In the genomic region with DNA sequence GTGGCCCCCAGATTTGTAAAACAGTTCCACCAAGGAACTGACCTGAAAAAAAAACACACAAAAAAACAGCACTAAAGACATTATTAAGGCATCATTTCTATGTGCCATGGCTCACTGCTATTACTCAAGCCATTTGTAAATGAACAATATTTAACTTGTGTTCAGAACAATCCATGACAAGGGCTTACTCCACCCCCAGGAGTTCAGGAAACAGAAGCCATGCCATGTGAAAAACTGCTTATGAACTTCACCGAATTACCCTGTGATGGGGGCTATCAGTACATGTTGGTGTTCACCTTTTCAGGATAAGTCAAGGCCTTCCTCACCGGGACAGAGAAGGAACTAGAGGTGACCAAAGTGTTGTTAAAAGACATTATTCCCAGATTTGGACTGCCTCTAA, we compare ENCODE assay signal across 30 cellular contexts. TPM values are rescaled to one million over a fixed set of nuclear protein-coding genes. Genes with fewer than 3 reads are reported as not detected.
"Had no signal": no experiment of that assay in that cellular context is flagged by ENCODE, and none has a peak within 500 bp of the region (broad histone marks: within the 10 kb centered on the region; RNA-seq: fewer than 3 reads in every experiment).

No MANE protein-coding gene starts in this region.

- H3K36me3 ChIP-seq: ascending aorta, brain microvascular endothelial cell, gastrocnemius medialis, neural progenitor cell, stomach, tibial artery had no signal

- H3K9me3 Mint-ChIP-seq: activated CD4-positive, alpha-beta memory T cell treated with anti-CD3 and anti-CD28 coated beads for 36 hours; activated CD4-positive, alpha-beta T cell treated with anti-CD3 and anti-CD28 coated beads, Interleukin-2, amount 10 ng/mL, durations not matched to agents 24 days and 14 days; activated naive CD4-positive, alpha-beta T cell treated with anti-CD3 and anti-CD28 coated beads, Interleukin-2, amount 10 ng/mL, durations not matched to agents 7 days and 5 days; activated naive CD8-positive, alpha-beta T cell treated with anti-CD3 and anti-CD28 coated beads, Interleukin-2, amount 10 ng/mL, durations not matched to agents 7 days and 5 days; activated T-helper 1 cell treated with anti-CD3 and anti-CD28 coated beads, Interleukin-12 subunit alpha, Interleukin-12 subunit beta, Interleukin-2, Interleukin-4 antibody, amounts not matched to agents 30 ng/mL and 10 ng/mL and 1 ng/mL, durations not matched to agents 14 hours and 24 hours and 36 hours; effector memory CD8-positive, alpha-beta T cell; naive thymus-derived CD8-positive, alpha-beta T cell; neural progenitor cell; stimulated activated naive B cell treated with anti-CD40 and anti-IgM and Interleukin-4, amounts not matched to agents 10 μg/mL and 1 μg/mL and 100 μg/mL, for 72 hours; T-helper 2 cell treated with Interferon-gamma antibody and Interleukin-4, amounts not matched to agents 5 μg/mL and 100 μg/mL, for 36 hours had no signal

- H3K27ac ChIP-seq: brain microvascular endothelial cell, gastrocnemius medialis, neural progenitor cell, tibial artery had no signal

- ATAC-seq: activated CD4-positive, CD25-positive, alpha-beta regulatory T cell treated with anti-CD3 and anti-CD28 coated beads, Interleukin-2, amount 50 U/mL, for 24 hours; effector memory CD8-positive, alpha-beta T cell; gastrocnemius medialis; naive thymus-derived CD8-positive, alpha-beta T cell; stimulated activated naive B cell treated with anti-CD40 and anti-IgM and Interleukin-4, amounts not matched to agents 10 μg/mL and 1 μg/mL and 100 μg/mL, for 72 hours had no signal

- H3K27me3 Mint-ChIP-seq: activated CD4-positive, alpha-beta memory T cell treated with anti-CD3 and anti-CD28 coated beads for 36 hours; activated CD4-positive, alpha-beta T cell treated with anti-CD3 and anti-CD28 coated beads, Interleukin-2, amount 10 ng/mL, durations not matched to agents 24 days and 14 days; activated naive CD4-positive, alpha-beta T cell treated with anti-CD3 and anti-CD28 coated beads, Interleukin-2, amount 10 ng/mL, durations not matched to agents 7 days and 5 days; activated naive CD8-positive, alpha-beta T cell treated with anti-CD3 and anti-CD28 coated beads, Interleukin-2, amount 10 ng/mL, durations not matched to agents 7 days and 5 days; effector memory CD8-positive, alpha-beta T cell; naive thymus-derived CD8-positive, alpha-beta T cell; stimulated activated naive B cell treated with anti-CD40 and anti-IgM and Interleukin-4, amounts not matched to agents 10 μg/mL and 1 μg/mL and 100 μg/mL, for 72 hours had no signal

- H3K9me3 ChIP-seq: ascending aorta, gastrocnemius medialis, stomach, tibial artery had no signal

- DNase-seq: activated CD4-positive, alpha-beta memory T cell treated with anti-CD3 and anti-CD28 coated beads for 36 hours; activated CD4-positive, alpha-beta T cell treated with anti-CD3 and anti-CD28 coated beads, Interleukin-2, amount 10 ng/mL, durations not matched to agents 24 days and 14 days; activated CD8-positive, alpha-beta memory T cell treated with anti-CD3 and anti-CD28 coated beads, Interleukin-2, amount 50 U/mL, for 4 hours; activated effector memory CD4-positive, alpha-beta T cell treated with anti-CD3 and anti-CD28 coated beads, Interleukin-2, amount 50 U/mL, for 16 hours; activated naive CD4-positive, alpha-beta T cell treated with anti-CD3 and anti-CD28 coated beads, Interleukin-2, amount 10 ng/mL, durations not matched to agents 7 days and 5 days; activated naive CD8-positive, alpha-beta T cell treated with anti-CD3 and anti-CD28 coated beads, Interleukin-2, amount 10 ng/mL, durations not matched to agents 7 days and 5 days; activated T-cell treated with anti-CD3 and anti-CD28 coated beads, Interleukin-2, amount 50 U/mL, for 1 hour; brain microvascular endothelial cell; cortex of kidney; effector memory CD8-positive, alpha-beta T cell; erythroblast; gastrocnemius medialis; glutamatergic neuron; midbrain; naive thymus-derived CD8-positive, alpha-beta T cell; stimulated activated CD4-positive, alpha-beta T cell treated with anti-CD3 and anti-CD28 coated beads, Interleukin-1b, Interleukin-23, amount 100 ng/mL, for 48 hours; stimulated activated CD4-positive, alpha-beta T cell treated with anti-CD3 and anti-CD28 coated beads, Interleukin-4, amount 100 ng/mL, for 4 hours; stimulated activated CD8-positive, alpha-beta memory T cell treated with anti-CD3 and anti-CD28 coated beads, Interleukin-4, amount 100 ng/mL, for 48 hours; stimulated activated naive B cell treated with anti-CD40 and anti-IgM and Interleukin-4, amounts not matched to agents 10 μg/mL and 1 μg/mL and 100 μg/mL, for 72 hours; stomach; T-helper 1 cell; tibial artery had no signal

- H3K27ac Mint-ChIP-seq: activated CD4-positive, alpha-beta memory T cell treated with anti-CD3 and anti-CD28 coated beads for 36 hours; activated CD4-positive, alpha-beta T cell treated with anti-CD3 and anti-CD28 coated beads, Interleukin-2, amount 10 ng/mL, durations not matched to agents 24 days and 14 days; activated naive CD4-positive, alpha-beta T cell treated with anti-CD3 and anti-CD28 coated beads, Interleukin-2, amount 10 ng/mL, durations not matched to agents 7 days and 5 days; activated naive CD8-positive, alpha-beta T cell treated with anti-CD3 and anti-CD28 coated beads, Interleukin-2, amount 10 ng/mL, durations not matched to agents 7 days and 5 days; activated T-helper 1 cell treated with anti-CD3 and anti-CD28 coated beads, Interleukin-12 subunit alpha, Interleukin-12 subunit beta, Interleukin-2, Interleukin-4 antibody, amounts not matched to agents 30 ng/mL and 10 ng/mL and 1 ng/mL, durations not matched to agents 14 hours and 24 hours and 36 hours; neural progenitor cell; stimulated activated naive B cell treated with anti-CD40 and anti-IgM and Interleukin-4, amounts not matched to agents 10 μg/mL and 1 μg/mL and 100 μg/mL, for 72 hours; T-helper 2 cell treated with Interferon-gamma antibody and Interleukin-4, amounts not matched to agents 5 μg/mL and 100 μg/mL, for 36 hours had no signal

- H3K4me3 Mint-ChIP-seq: activated CD4-positive, alpha-beta memory T cell treated with anti-CD3 and anti-CD28 coated beads for 36 hours; activated CD4-positive, alpha-beta T cell treated with anti-CD3 and anti-CD28 coated beads, Interleukin-2, amount 10 ng/mL, durations not matched to agents 24 days and 14 days; activated naive CD4-positive, alpha-beta T cell treated with anti-CD3 and anti-CD28 coated beads, Interleukin-2, amount 10 ng/mL, durations not matched to agents 7 days and 5 days; activated naive CD8-positive, alpha-beta T cell treated with anti-CD3 and anti-CD28 coated beads, Interleukin-2, amount 10 ng/mL, durations not matched to agents 7 days and 5 days; activated T-helper 1 cell treated with anti-CD3 and anti-CD28 coated beads, Interleukin-12 subunit alpha, Interleukin-12 subunit beta, Interleukin-2, Interleukin-4 antibody, amounts not matched to agents 30 ng/mL and 10 ng/mL and 1 ng/mL, durations not matched to agents 14 hours and 24 hours and 36 hours; effector memory CD8-positive, alpha-beta T cell; naive thymus-derived CD8-positive, alpha-beta T cell; neural progenitor cell; stimulated activated naive B cell treated with anti-CD40 and anti-IgM and Interleukin-4, amounts not matched to agents 10 μg/mL and 1 μg/mL and 100 μg/mL, for 72 hours; T-helper 2 cell treated with Interferon-gamma antibody and Interleukin-4, amounts not matched to agents 5 μg/mL and 100 μg/mL, for 36 hours had no signal

- H3K4me3 ChIP-seq: ascending aorta, gastrocnemius medialis, neural progenitor cell, smooth muscle cell, stomach, tibial artery had no signal

- H3K27me3 ChIP-seq: ascending aorta, brain microvascular endothelial cell, gastrocnemius medialis, neural progenitor cell, stomach, tibial artery had no signal

- H3K36me3 Mint-ChIP-seq: activated CD4-positive, alpha-beta memory T cell treated with anti-CD3 and anti-CD28 coated beads for 36 hours; activated naive CD4-positive, alpha-beta T cell treated with anti-CD3 and anti-CD28 coated beads, Interleukin-2, amount 10 ng/mL, durations not matched to agents 7 days and 5 days; activated naive CD8-positive, alpha-beta T cell treated with anti-CD3 and anti-CD28 coated beads, Interleukin-2, amount 10 ng/mL, durations not matched to agents 7 days and 5 days; naive thymus-derived CD8-positive, alpha-beta T cell; neural progenitor cell had no signal

- H3K4me1 ChIP-seq: gastrocnemius medialis had no signal

RNA-seq across cellular contexts. Expression of a gene that starts 19.2 kb away (rescaled TPM):
- total RNA-seq: activated CD4-positive, alpha-beta memory T cell treated with anti-CD3 and anti-CD28 coated beads for 36 hours; activated CD4-positive, alpha-beta T cell treated with anti-CD3 and anti-CD28 coated beads, Interleukin-2, amount 10 ng/mL, durations not matched to agents 24 days and 14 days; activated CD8-positive, alpha-beta memory T cell treated with anti-CD3 and anti-CD28 coated beads for 36 hours; activated T-helper 1 cell treated with anti-CD3 and anti-CD28 coated beads, Interleukin-12 subunit alpha, Interleukin-12 subunit beta, Interleukin-2, Interleukin-4 antibody, amounts not matched to agents 30 ng/mL and 10 ng/mL and 1 ng/mL, durations not matched to agents 14 hours and 24 hours and 36 hours; ascending aorta; chondrocyte; gastrocnemius medialis; smooth muscle cell had no signal
- polyA plus RNA-seq: smooth muscle cell had no signal
